ENCODE assay signal across 14 cellular contexts in the genomic region with DNA sequence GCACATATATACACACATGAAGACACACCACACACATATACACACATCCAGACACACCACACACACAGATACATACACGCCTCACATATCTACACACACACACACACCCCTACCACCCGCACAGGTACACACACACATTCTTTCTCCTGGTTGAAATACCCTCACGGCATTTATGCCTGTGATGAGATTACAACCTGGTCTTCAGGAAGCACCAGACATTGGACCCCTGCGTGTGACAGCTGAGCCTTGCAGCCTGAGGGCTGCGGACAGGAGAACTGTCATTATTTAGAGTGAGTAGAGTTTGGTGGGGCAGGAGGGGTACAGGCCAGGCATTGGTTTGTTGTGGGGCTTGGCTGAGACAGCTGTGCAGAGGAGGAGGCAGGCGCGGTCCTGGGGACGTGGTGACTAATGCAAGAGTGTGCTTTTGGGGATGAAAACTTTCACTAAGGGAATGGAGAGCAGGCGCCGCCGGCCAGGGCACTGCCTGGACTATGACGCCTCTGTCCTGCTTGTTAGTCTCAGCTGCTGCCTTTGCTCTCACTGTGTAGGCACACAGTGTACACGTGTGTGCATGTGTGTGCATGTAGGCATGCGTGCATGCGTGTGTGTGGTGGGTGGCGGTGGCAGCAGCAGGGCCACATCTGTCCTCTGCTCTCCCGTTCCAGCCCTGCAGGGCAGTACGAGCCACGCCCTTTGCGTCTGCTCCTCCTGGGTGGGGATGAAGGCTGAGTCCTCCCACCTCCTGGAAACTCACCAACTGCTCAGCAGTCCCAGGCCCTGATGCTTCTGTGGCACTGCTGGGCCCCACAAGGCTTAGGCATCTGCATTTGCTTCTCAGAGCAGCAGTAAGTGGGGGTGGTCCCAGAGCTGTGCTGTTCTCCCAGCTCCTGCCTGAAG. TPM values are rescaled to one million over a fixed set of nuclear protein-coding genes. Genes with fewer than 3 reads are reported as not detected.
A peak's percentile ranks its signal among the peaks of the same experiment; 100 is the strongest.
DNase-seq lines count a peak whose midpoint lies in the region; ATAC-seq, FAIRE-seq and TF ChIP-seq lines count a peak whose summit lies in the region.
"Had no signal": no experiment of that assay in that cellular context is flagged by ENCODE, and none has a peak within 500 bp of the region (broad histone marks: within the 10 kb centered on the region; RNA-seq: fewer than 3 reads in every experiment).

No MANE protein-coding gene starts in this region.

- intact Hi-C loops in HepG2 (cut with micrococcal nuclease; ENCODE audit: unreplicated experiment): no loop called here
- intact Hi-C loops in right lobe of liver (cut with DNase I): no loop called here

- POLR2A ChIA-PET in HepG2 (lab: Yijun Ruan, JAX): no interaction called here

- H3K9ac ChIP-seq in HepG2 (ENCODE audit: insufficient read depth, low read depth, low read length): no peak overlapping the region

- CTCF ChIA-PET in HepG2 (lab: Yijun Ruan, JAX; ENCODE audit: low intra/inter-chr PET ratio, low total read pairs): no interaction called here

- no peak overlapping the region for H3K4me3 ChIP-seq in HepG2 (replicated peaks in 1 of 3; ENCODE audit: insufficient read depth in 1 of 3, low read depth in 2 of 3, low read length in 3 of 3)
- H3K4me3 ChIP-seq in right lobe of liver: no peak overlapping the region
- no peak overlapping the region for H3K4me3 ChIP-seq in esophagus (ENCODE audit: low read depth in 1 of 2, low read length in 2 of 2)
- H3K4me3 ChIP-seq: A549 had no signal

- peaks cover under 1 to 1% of the 10 kb centered on the region in 2 experiments; a peak in 1 of 5 replicates for H3K36me3 ChIP-seq in HepG2 (replicated peaks in 1 of 2; ENCODE audit: control insufficient read depth in 1 of 2, insufficient read depth in 2 of 2, low read length in 2 of 2)
- peaks cover 0 to 4% (median under 1%) of the 10 kb centered on the region in 4 donors for H3K36me3 ChIP-seq in right lobe of liver
- H3K36me3 ChIP-seq in esophagus (ENCODE audit: control insufficient read depth in 2 of 2, insufficient read depth in 2 of 2, low read length in 1 of 2): peaks cover 0 to 8% of the 10 kb centered on the region in 2 donors

- no peaks in the 10 kb centered on the region for H3K9me3 ChIP-seq in HepG2 (ENCODE audit: low read length)
- no peaks in the 10 kb centered on the region for H3K9me3 ChIP-seq in right lobe of liver
- no peaks in the 10 kb centered on the region for H3K9me3 ChIP-seq in esophagus (ENCODE audit: control insufficient read depth in 2 of 2, insufficient read depth in 1 of 2, low read depth in 1 of 2, low read length in 1 of 2)
- H3K9me3 ChIP-seq: A549 had no signal

- no peaks in the 10 kb centered on the region for H3K36me3 Mint-ChIP-seq in activated T-helper 17 cell treated with anti-CD3 and anti-CD28 coated beads, Interleukin-2, amount 50 U/mL, for 72 hours (ENCODE audit: low read depth)

- H3K4me3 Mint-ChIP-seq in activated T-helper 17 cell treated with anti-CD3 and anti-CD28 coated beads, Interleukin-2, amount 50 U/mL, for 72 hours: no peak overlapping the region
- H3K4me3 Mint-ChIP-seq: activated T-cell treated with anti-CD3 and anti-CD28 coated beads, Interleukin-2, amount 50 U/mL, for 4 hours; central memory CD8-positive, alpha-beta T cell; memory B cell had no signal

- no peak for DNase-seq in HepG2 (ENCODE audit: low spot score)
- DNase-seq in right lobe of liver: no peak
- DNase-seq in myocyte (ENCODE audit: low read depth): peak; percentile 85
- DNase-seq in NCI-H187 (lab: John Stamatoyannopoulos, UW): no peak
- DNase-seq: activated T-cell treated with anti-CD3 and anti-CD28 coated beads, Interleukin-2, amount 50 U/mL, for 4 hours; NCI-H345; RPMI8226 had no signal

- no peak for TF ChIP-seq POLR2A in HepG2 (IDR thresholded peaks at IDR 0.05; ENCODE audit: insufficient read depth in 1 of 2, low read depth in 2 of 2, low read length in 2 of 2)
- TF ChIP-seq POLR2A in right lobe of liver (IDR thresholded peaks at IDR 0.05): no peak

- H3K27ac ChIP-seq in HepG2 (ENCODE audit: extremely low read length, insufficient read depth, low read length) (no peak overlapping the region), right lobe of liver (no peak overlapping the region), esophagus (ENCODE audit: low read depth in 2 of 2, low read length in 1 of 2) (peak overlapping the region; percentile 24 to 51)

- FAIRE-seq in HepG2 (lab: Jason Lieb, UNC): no peak
- FAIRE-seq: A549 had no signal

- BruUV-seq in HepG2 (replicated peaks; lab: Mats Ljungman, UMichigan): no TSS peak

- TF ChIP-seq EP300 in HepG2 (IDR thresholded peaks at IDR 0.05; ENCODE audit: low read depth in 2 of 2, low read length in 2 of 2) (no peak), HepG2 (CRISPR knock-in tag; IDR thresholded peaks at IDR 0.05; ENCODE audit: borderline replicate concordance) (no peak)

- H3K4me1 Mint-ChIP-seq in activated T-helper 17 cell treated with anti-CD3 and anti-CD28 coated beads, Interleukin-2, amount 50 U/mL, for 72 hours: peaks cover 10% of the 10 kb centered on the region
- H3K4me1 Mint-ChIP-seq: memory B cell had no signal

- no peak for TF ChIP-seq RAD21 in HepG2 (CRISPR knock-in tag; IDR thresholded peaks at IDR 0.05)

- H3K9me3 Mint-ChIP-seq in activated T-helper 17 cell treated with anti-CD3 and anti-CD28 coated beads, Interleukin-2, amount 50 U/mL, for 72 hours: no peaks in the 10 kb centered on the region
- H3K9me3 Mint-ChIP-seq: activated T-cell treated with anti-CD3 and anti-CD28 coated beads, Interleukin-2, amount 50 U/mL, for 4 hours; central memory CD8-positive, alpha-beta T cell; memory B cell had no signal

- no peaks in the 10 kb centered on the region for H3K79me2 ChIP-seq in HepG2 (ENCODE audit: insufficient read depth, low read length)

- no peaks in the 10 kb centered on the region for H3K27me3 Mint-ChIP-seq in activated T-helper 17 cell treated with anti-CD3 and anti-CD28 coated beads, Interleukin-2, amount 50 U/mL, for 72 hours
- H3K27me3 Mint-ChIP-seq: central memory CD8-positive, alpha-beta T cell had no signal

- H3K4me1 ChIP-seq in HepG2 (ENCODE audit: insufficient read depth, low read length) (peaks cover 12% of the 10 kb centered on the region), right lobe of liver (no peaks in the 10 kb centered on the region), esophagus (ENCODE audit: control insufficient read depth in 2 of 2, insufficient read depth in 2 of 2, low read length in 1 of 2) (peaks cover 13 to 30% of the 10 kb centered on the region in 2 donors)

- TF ChIP-seq CTCF in HepG2 (CRISPR knock-in tag; IDR thresholded peaks at IDR 0.05): no peak
- no peak for TF ChIP-seq CTCF in right lobe of liver (IDR thresholded peaks at IDR 0.05)

- H4K20me1 ChIP-seq in HepG2 (ENCODE audit: insufficient read depth, low read length): 0 out of 2 replicates have a peak, but pooled peaks cover 3% of the 10 kb centered on the region

- 99% methylated on average over 19 of the region's 20 CpGs for WGBS in HepG2 (ENCODE audit: low lambda C conversion rate)
- WGBS in right lobe of liver (ENCODE audit: insufficient coverage, low coverage, low lambda C conversion rate, missing lambda C conversion rate): 92% methylated on average over 5 of the region's 20 CpGs
- WGBS in esophagus, 2 donors: 38 to 59% methylated on average over 20 of the region's 20 CpGs

- in situ Hi-C loops in HepG2 (cut with HindIII; ENCODE audit: extremely low pct_ligation_motif_present, low pct_unique_long_range_greater_than_20kb): no loop called here

- H3K4me2 ChIP-seq in HepG2 (ENCODE audit: low read depth, low read length): no peak overlapping the region
- H3K4me2 ChIP-seq: A549 had no signal

- H3K27me3 ChIP-seq in HepG2 (ENCODE audit: control insufficient read depth in 1 of 2, insufficient read depth in 2 of 2, low read length in 2 of 2): no peaks in the 10 kb centered on the region
- no peaks in the 10 kb centered on the region for H3K27me3 ChIP-seq in right lobe of liver
- H3K27me3 ChIP-seq in esophagus (ENCODE audit: control insufficient read depth in 1 of 2, insufficient read depth in 2 of 2, low read length in 2 of 2): no peaks in the 10 kb centered on the region

- no peak overlapping the region for H3K27ac Mint-ChIP-seq in activated T-helper 17 cell treated with anti-CD3 and anti-CD28 coated beads, Interleukin-2, amount 50 U/mL, for 72 hours
- H3K27ac Mint-ChIP-seq: memory B cell had no signal

- H2AFZ ChIP-seq in HepG2 (ENCODE audit: low read length): no peak overlapping the region

- ATAC-seq in HepG2: no peak
- ATAC-seq in right lobe of liver: no peak
- ATAC-seq in GM19395 (IDR thresholded peaks at IDR 0.05; ENCODE audit: unreplicated experiment): no peak
- ATAC-seq in activated T-helper 17 cell treated with anti-CD3 and anti-CD28 coated beads, Interleukin-2, amount 50 U/mL, for 72 hours (replicated peaks): no peak
- no peak for ATAC-seq in GM19324 (IDR thresholded peaks at IDR 0.05; ENCODE audit: low FRiP score, unreplicated experiment)
- ATAC-seq: A549; activated T-cell treated with anti-CD3 and anti-CD28 coated beads, Interleukin-2, amount 50 U/mL, for 4 hours had no signal

RNA-seq across cellular contexts. Expression of gene SPSB1, which starts 57.6 kb away (rescaled TPM):
- 5.0 and 7.1 TPM in 2 replicates for total RNA-seq in HepG2 (2016; rRNA removed; fragmentation: Illumina TruSeq; extraction: Trizol)
- total RNA-seq in HepG2 (2016; cell fraction: cytosol; rRNA removed; fragmentation: Illumina TruSeq; extraction: Trizol; ENCODE audit: low read depth): 2.4 and 2.5 TPM in 2 replicates
- 5.2 and 5.8 TPM in 2 replicates for total RNA-seq in HepG2 (2016; cell fraction: insoluble cytoplasmic fraction; rRNA removed; fragmentation: Illumina TruSeq; extraction: Trizol)
- 4.4 and 5.9 TPM in 2 replicates for total RNA-seq in HepG2 (2016; cell fraction: membrane; rRNA removed; fragmentation: Illumina TruSeq; extraction: Trizol)
- total RNA-seq in HepG2 (2016; cell fraction: nucleus; rRNA removed; fragmentation: Illumina TruSeq; extraction: Trizol): 4.3 and 4.4 TPM in 2 replicates
- 8.0 and 10.9 TPM in 2 replicates for polyA plus RNA-seq in HepG2 (2011; rRNA removed)
- polyA plus RNA-seq in HepG2 (2011; cell fraction: cytosol; rRNA removed): 8.1 and 8.5 TPM in 2 replicates
- polyA plus RNA-seq in HepG2 (2011; cell fraction: nucleus; rRNA removed): 5.1 TPM in 2 replicates
- polyA plus RNA-seq in HepG2 (2012): 4.0 and 7.7 TPM in 2 replicates
- 1.9 and 2.2 TPM in 2 replicates for polyA plus RNA-seq in HepG2 (2016; cell fraction: cytosol; fragmentation: Illumina TruSeq; extraction: Trizol; ENCODE audit: low read depth)
- polyA plus RNA-seq in HepG2 (2016; cell fraction: insoluble cytoplasmic fraction; fragmentation: Illumina TruSeq; extraction: Trizol; ENCODE audit: low read depth): 7.3 and 7.8 TPM in 2 replicates
- polyA plus RNA-seq in HepG2 (2016; cell fraction: membrane; fragmentation: Illumina TruSeq; extraction: Trizol; ENCODE audit: low read depth): 3.9 and 4.2 TPM in 2 replicates
- 3.9 and 4.4 TPM in 2 replicates for polyA plus RNA-seq in HepG2 (2016; cell fraction: nucleus; fragmentation: Illumina TruSeq; extraction: Trizol; ENCODE audit: insufficient read depth, low read depth)
- 9.2 and 17.1 TPM in 2 replicates for polyA minus RNA-seq in HepG2 (2011; rRNA and poly(A)+ RNA removed; ENCODE audit: low replicate concordance)
- polyA minus RNA-seq in HepG2 (2011; cell fraction: cytosol; rRNA and poly(A)+ RNA removed): 3.6 and 6.4 TPM in 2 replicates
- 3.1 and 4.2 TPM in 2 replicates for polyA minus RNA-seq in HepG2 (2011; cell fraction: nucleus; rRNA and poly(A)+ RNA removed)
- total RNA-seq in right lobe of liver: 100 to 1,000 TPM in 1 of 6 experiments, 10 to 100 TPM in 4, 1 to 10 TPM in 1; 7.7 to 121 (median 37.0) TPM
- 10 to 100 TPM; 14.4 to 20.9 TPM for polyA plus RNA-seq in esophagus
- total RNA-seq in myocyte: 16.8 and 36.1 TPM in 2 replicates
- 13.3 TPM for polyA plus RNA-seq in myocyte (2012)
- 10 to 100 TPM in 1 of 2 donors, 1 to 10 TPM in 1; 8.1 to 14.4 TPM for total RNA-seq in activated T-helper 17 cell treated with anti-CD3 and anti-CD28 coated beads, Interleukin-2, amount 50 U/mL, for 72 hours

Comparison
In these comparisons a context has a peak if more than half of its experiments do, and no peak if none do; other contexts are left out.
1. H3K27ac ChIP-seq: peak in esophagus (2 of 2); none in HepG2 (single experiment) and right lobe of liver (0 of 3).